ENCODE assay signal across 24 cellular contexts in genomic region chr16:78285437-78285917, GRCh38.
"Had no signal": no experiment of that assay in that cellular context is flagged by ENCODE, and none has a peak within 500 bp of the region (broad histone marks: within the 10 kb centered on the region; RNA-seq: fewer than 3 reads in every experiment).

No MANE protein-coding gene starts in this region.

- H3K36me3 ChIP-seq: prostate gland, right atrium auricular region, sigmoid colon, spleen, tibial artery had no signal

- H3K27me3 Mint-ChIP-seq: effector memory CD8-positive, alpha-beta T cell; memory B cell; stimulated activated memory B cell treated with anti-CD40 and anti-IgM and Interleukin-4, amounts not matched to agents 10 μg/mL and 1 μg/mL and 100 μg/mL, for 72 hours; type B pancreatic cell had no signal

- FAIRE-seq: frontal cortex had no signal

- H3K4me3 ChIP-seq: coronary artery, lung, prostate gland, right atrium auricular region, sigmoid colon, spleen, testis, tibial artery had no signal

- H3K27me3 ChIP-seq: right atrium auricular region, sigmoid colon, spleen, testis, tibial artery had no signal

- H3K27ac Mint-ChIP-seq: effector memory CD8-positive, alpha-beta T cell; memory B cell; naive B cell; natural killer cell treated with Interleukin-12 subunit alpha and Interleukin-12 subunit beta and Interleukin-15 and Interleukin-18, amount 100 ng/mL, for 72 hours; stimulated activated memory B cell treated with anti-CD40 and anti-IgM and Interleukin-4, amounts not matched to agents 10 μg/mL and 1 μg/mL and 100 μg/mL, for 72 hours had no signal

- H3K4me1 Mint-ChIP-seq: immature natural killer cell; memory B cell; naive B cell; stimulated activated memory B cell treated with anti-CD40 and anti-IgM and Interleukin-4, amounts not matched to agents 10 μg/mL and 1 μg/mL and 100 μg/mL, for 72 hours had no signal

- DNase-seq: dermis blood vessel endothelial cell; effector memory CD8-positive, alpha-beta T cell; hypothalamus; immature natural killer cell; islet precursor cell; kidney glomerular epithelial cell; left ventricle myocardium superior; naive B cell; nucleus accumbens; sigmoid colon; spleen; stimulated activated CD4-positive, alpha-beta T cell treated with anti-CD3 and anti-CD28 coated beads, Interleukin-4, amount 100 ng/mL, for 4 hours; stimulated activated naive CD8-positive, alpha-beta T cell treated with anti-CD3 and anti-CD28 coated beads, Interleukin-15, Interleukin-2, amounts not matched to agents 100 U/mL and 50 U/mL, for 24 hours; testis; tibial artery had no signal

- H3K4me3 Mint-ChIP-seq: effector memory CD8-positive, alpha-beta T cell; immature natural killer cell; memory B cell; naive B cell; natural killer cell treated with Interleukin-12 subunit alpha and Interleukin-12 subunit beta and Interleukin-15 and Interleukin-18, amount 100 ng/mL, for 72 hours; stimulated activated memory B cell treated with anti-CD40 and anti-IgM and Interleukin-4, amounts not matched to agents 10 μg/mL and 1 μg/mL and 100 μg/mL, for 72 hours; type B pancreatic cell had no signal

- ATAC-seq: effector memory CD8-positive, alpha-beta T cell; left ventricle myocardium superior; natural killer cell treated with Interleukin-12 subunit alpha and Interleukin-12 subunit beta and Interleukin-15 and Interleukin-18, amount 100 ng/mL, for 72 hours; stimulated activated memory B cell treated with anti-CD40 and anti-IgM and Interleukin-4, amounts not matched to agents 10 μg/mL and 1 μg/mL and 100 μg/mL, for 72 hours; stimulated activated naive CD8-positive, alpha-beta T cell treated with anti-CD3 and anti-CD28 coated beads, Interleukin-15, Interleukin-2, amounts not matched to agents 100 U/mL and 50 U/mL, for 24 hours had no signal

- H3K9me3 Mint-ChIP-seq: effector memory CD8-positive, alpha-beta T cell; memory B cell; naive B cell; natural killer cell treated with Interleukin-12 subunit alpha and Interleukin-12 subunit beta and Interleukin-15 and Interleukin-18, amount 100 ng/mL, for 72 hours; stimulated activated memory B cell treated with anti-CD40 and anti-IgM and Interleukin-4, amounts not matched to agents 10 μg/mL and 1 μg/mL and 100 μg/mL, for 72 hours; type B pancreatic cell had no signal

- H3K9me3 ChIP-seq: prostate gland, right atrium auricular region, sigmoid colon, spleen, testis, tibial artery had no signal

- H3K4me1 ChIP-seq: prostate gland, right atrium auricular region, spleen, testis had no signal

- H3K36me3 Mint-ChIP-seq: immature natural killer cell; natural killer cell treated with Interleukin-12 subunit alpha and Interleukin-12 subunit beta and Interleukin-15 and Interleukin-18, amount 100 ng/mL, for 72 hours; stimulated activated memory B cell treated with anti-CD40 and anti-IgM and Interleukin-4, amounts not matched to agents 10 μg/mL and 1 μg/mL and 100 μg/mL, for 72 hours; type B pancreatic cell had no signal

- H3K27ac ChIP-seq: coronary artery, prostate gland, right atrium auricular region, sigmoid colon, spleen, testis, tibial artery had no signal
